In the genomic region with DNA sequence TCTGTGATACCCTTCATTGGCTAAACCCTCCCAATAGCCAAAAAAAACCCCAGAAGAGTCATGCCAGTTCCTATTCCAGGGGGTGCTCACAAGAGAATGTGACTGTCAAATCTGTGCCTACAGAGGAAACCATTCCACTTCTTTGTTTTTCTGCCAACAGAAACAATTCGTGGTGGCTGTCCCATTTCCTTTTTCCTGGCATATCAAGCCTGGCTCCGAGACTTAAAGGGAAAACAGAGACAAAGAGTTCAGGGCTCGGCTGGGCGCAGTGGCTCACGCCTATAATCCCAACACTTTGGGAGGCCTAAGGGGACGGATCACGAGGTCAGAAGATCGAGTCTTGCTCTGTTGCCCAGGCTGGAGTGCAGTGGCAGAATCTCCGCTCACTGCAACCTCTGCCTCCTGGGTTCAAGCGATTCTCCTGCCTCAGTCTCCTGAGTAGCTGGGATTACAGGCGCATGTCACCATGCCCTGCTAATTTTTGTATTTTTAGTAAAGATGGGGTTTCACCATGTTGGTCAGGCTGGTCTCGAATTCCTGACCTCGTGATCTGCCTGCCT, we compare ENCODE assay signal across 1 cellular context.
TF ChIP-seq lines count a peak whose summit lies in the region.

No MANE protein-coding gene starts in this region.

TF ChIP-seq in HEK293, 187 proteins besides CTCF, POLR2A, EP300 and RAD21:
- TF ChIP-seq PRDM10 (tag by site-specific recombination; IDR thresholded peaks at IDR 0.05) (0 out of 2 replicates have a peak, but pooled peaks have one; percentile 17), ZNF121 (tag by site-specific recombination; IDR thresholded peaks at IDR 0.05) (peak; percentile 89)
